9 cellular contexts compared by ENCODE assay signal in the genomic region with DNA sequence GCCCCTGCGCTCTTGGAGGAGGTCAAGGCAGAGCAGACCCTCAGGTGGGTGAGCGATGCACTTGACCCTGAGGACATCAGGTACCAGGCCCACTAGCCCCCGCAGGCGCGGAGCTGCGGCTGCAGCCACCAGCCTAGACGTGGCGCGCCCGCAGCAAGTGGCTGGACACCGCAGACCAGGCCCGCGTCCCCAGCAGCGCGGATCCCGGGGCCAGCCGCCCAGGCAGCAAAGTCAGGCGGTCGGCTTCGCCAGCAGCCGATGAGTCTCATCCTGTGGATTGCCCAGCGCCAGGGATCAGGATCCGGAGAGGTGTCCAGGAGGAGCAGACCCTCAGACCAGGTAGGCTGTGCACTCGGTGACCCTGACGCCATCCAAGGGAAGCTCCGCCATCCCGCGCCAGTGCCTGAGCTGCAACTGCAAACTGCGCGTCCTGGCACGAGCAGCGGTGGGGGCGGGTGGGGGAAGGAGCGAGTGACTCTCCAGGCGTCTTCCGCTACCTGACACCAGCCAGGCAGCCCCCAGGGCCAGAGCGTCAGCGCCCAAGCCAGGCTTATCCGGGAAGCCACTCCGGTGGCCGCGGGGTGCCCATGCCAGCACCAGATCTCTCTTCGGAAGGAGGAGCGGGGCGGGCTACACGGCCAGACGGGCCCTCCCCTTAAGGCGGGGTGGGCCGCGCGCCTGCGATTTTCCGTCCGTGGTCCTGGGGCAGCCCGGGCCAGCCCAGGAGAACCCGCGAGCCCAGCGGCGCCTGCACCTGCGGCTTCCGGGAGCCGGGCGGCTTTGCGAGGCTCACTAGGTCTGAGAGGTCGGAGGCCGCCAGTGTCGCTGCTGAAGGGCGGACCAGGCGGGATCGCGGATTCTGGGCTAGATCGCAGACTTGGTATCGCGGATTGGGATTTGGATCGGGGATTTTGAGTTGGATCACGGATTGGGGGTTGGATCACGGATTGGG. TPM values are rescaled to one million over a fixed set of nuclear protein-coding genes. Genes with fewer than 3 reads are reported as not detected.
DNase-seq lines count a peak whose midpoint lies in the region; ATAC-seq and TF ChIP-seq lines count a peak whose summit lies in the region.
"Not testable (repeated sequence)": the region's sequence is repeated elsewhere in the genome, so short reads cannot be mapped to it uniquely, and the experiment has no call there.
"Had no signal": no experiment of that assay in that cellular context is flagged by ENCODE, and none has a peak within 500 bp of the region (broad histone marks: within the 10 kb centered on the region; RNA-seq: fewer than 3 reads in every experiment).

No MANE protein-coding gene starts in this region.

- H3K27ac Mint-ChIP-seq in T-helper 1 cell treated with Interleukin-12 subunit alpha and Interleukin-12 subunit beta and Interleukin-4 antibody, amounts not matched to agents 30 μg/mL and 1 μg/mL, for 36 hours, result peak overlapping the region; percentile 87
- H3K27ac Mint-ChIP-seq in activated naive CD8-positive, alpha-beta T cell treated with anti-CD3 and anti-CD28 coated beads, Interleukin-2, amount 10 ng/mL, durations not matched to agents 7 days and 5 days, result peak overlapping the region; percentile 85
- H3K27ac Mint-ChIP-seq in nephron, result not testable (repeated sequence)

- H3K36me3 Mint-ChIP-seq in T-helper 1 cell treated with Interleukin-12 subunit alpha and Interleukin-12 subunit beta and Interleukin-4 antibody, amounts not matched to agents 30 μg/mL and 1 μg/mL, for 36 hours (ENCODE audit: low read depth); activated naive CD8-positive, alpha-beta T cell treated with anti-CD3 and anti-CD28 coated beads, Interleukin-2, amount 10 ng/mL, durations not matched to agents 7 days and 5 days; nephron (ENCODE audit: low read depth): not testable (repeated sequence)

- ATAC-seq in GM19463 (IDR thresholded peaks at IDR 0.05; ENCODE audit: unreplicated experiment), result peak; percentile 79
- peak; percentile 89 for ATAC-seq in activated naive CD8-positive, alpha-beta T cell treated with anti-CD3 and anti-CD28 coated beads, Interleukin-2, amount 10 ng/mL, durations not matched to agents 7 days and 5 days (ENCODE audit: low read depth)
- ATAC-seq in foreskin keratinocyte, result peak; percentile 68

- H3K27ac ChIP-seq in foreskin keratinocyte, result not testable (repeated sequence)

- H3K9me3 Mint-ChIP-seq in T-helper 1 cell treated with Interleukin-12 subunit alpha and Interleukin-12 subunit beta and Interleukin-4 antibody, amounts not matched to agents 30 μg/mL and 1 μg/mL, for 36 hours; activated naive CD8-positive, alpha-beta T cell treated with anti-CD3 and anti-CD28 coated beads, Interleukin-2, amount 10 ng/mL, durations not matched to agents 7 days and 5 days; nephron: not testable (repeated sequence)

- DNase-seq in activated CD8-positive, alpha-beta memory T cell treated with anti-CD3 and anti-CD28 coated beads, Interleukin-2, amount 50 U/mL, for 4 hours, result peak; percentile 56
- peak; percentile 72 for DNase-seq in activated naive CD8-positive, alpha-beta T cell treated with anti-CD3 and anti-CD28 coated beads, Interleukin-2, amount 10 ng/mL, durations not matched to agents 7 days and 5 days
- not testable (repeated sequence) for DNase-seq in foreskin keratinocyte
- peak; percentile 6 to 66 (median 28) for DNase-seq in stimulated activated CD4-positive, alpha-beta T cell treated with anti-CD3 and anti-CD28 coated beads, TNF-alpha, amount 100 ng/mL, for 24 hours (ENCODE audit: low read depth in 3 of 3)

- H3K4me1 ChIP-seq in foreskin keratinocyte, result not testable (repeated sequence)

- H3K4me1 Mint-ChIP-seq in T-helper 1 cell treated with Interleukin-12 subunit alpha and Interleukin-12 subunit beta and Interleukin-4 antibody, amounts not matched to agents 30 μg/mL and 1 μg/mL, for 36 hours (ENCODE audit: low read depth); activated naive CD8-positive, alpha-beta T cell treated with anti-CD3 and anti-CD28 coated beads, Interleukin-2, amount 10 ng/mL, durations not matched to agents 7 days and 5 days; nephron: not testable (repeated sequence)

- peaks cover 20% of the 10 kb centered on the region for H3K27me3 ChIP-seq in foreskin keratinocyte

- peak overlapping the region; percentile 90 for H3K4me3 Mint-ChIP-seq in T-helper 1 cell treated with Interleukin-12 subunit alpha and Interleukin-12 subunit beta and Interleukin-4 antibody, amounts not matched to agents 30 μg/mL and 1 μg/mL, for 36 hours
- peak overlapping the region; percentile 86 for H3K4me3 Mint-ChIP-seq in activated naive CD8-positive, alpha-beta T cell treated with anti-CD3 and anti-CD28 coated beads, Interleukin-2, amount 10 ng/mL, durations not matched to agents 7 days and 5 days
- peak overlapping the region; percentile 53 to 64 (median 57) for H3K4me3 Mint-ChIP-seq in nephron

- POLR2A ChIA-PET in activated naive CD8-positive, alpha-beta T cell treated with anti-CD3 and anti-CD28 coated beads, Interleukin-2, amount 10 ng/mL, durations not matched to agents 7 days and 5 days (lab: Charles Lee), result not testable (repeated sequence)

- H3K27me3 Mint-ChIP-seq in T-helper 1 cell treated with Interleukin-12 subunit alpha and Interleukin-12 subunit beta and Interleukin-4 antibody, amounts not matched to agents 30 μg/mL and 1 μg/mL, for 36 hours (ENCODE audit: low read depth), result peaks cover 25% of the 10 kb centered on the region
- H3K27me3 Mint-ChIP-seq in activated naive CD8-positive, alpha-beta T cell treated with anti-CD3 and anti-CD28 coated beads, Interleukin-2, amount 10 ng/mL, durations not matched to agents 7 days and 5 days, result peaks cover 20% of the 10 kb centered on the region
- not testable (repeated sequence) for H3K27me3 Mint-ChIP-seq in nephron (ENCODE audit: low read depth)

- not testable (repeated sequence) for TF ChIP-seq CTCF in foreskin keratinocyte (conservative IDR thresholded peaks at IDR 0.05); nephron (IDR thresholded peaks at IDR 0.05; ENCODE audit: unreplicated experiment in 3 of 3)

RNA-seq across cellular contexts. Expression of a gene that starts 10.4 kb away (rescaled TPM):
- not detected for total RNA-seq in activated naive CD8-positive, alpha-beta T cell treated with anti-CD3 and anti-CD28 coated beads, Interleukin-2, amount 10 ng/mL, durations not matched to agents 7 days and 5 days
- total RNA-seq in foreskin keratinocyte, result not detected in 2 replicates
- not detected in 2 replicates for polyA plus RNA-seq in foreskin keratinocyte
- total RNA-seq: GM23248 had no signal
- polyA plus RNA-seq: GM23248, small intestine had no signal
